Comparison of ENCODE assay signal across 8 cellular contexts in genomic region chrX:71366674-71367256, GRCh38. TPM values are rescaled to one million over a fixed set of nuclear protein-coding genes. Genes with fewer than 3 reads are reported as not detected.
DNase-seq lines count a peak whose midpoint lies in the region; ATAC-seq and TF ChIP-seq lines count a peak whose summit lies in the region.

No MANE protein-coding gene starts in this region.

- H3K4me3 Mint-ChIP-seq in activated naive CD4-positive, alpha-beta T cell treated with anti-CD3 and anti-CD28 coated beads, Interleukin-2, amount 50 U/mL, for 24 hours: peak overlapping the region; percentile 98
- H3K4me3 Mint-ChIP-seq in progenitor cell of endocrine pancreas (ENCODE audit: low read depth): peak overlapping the region; percentile 97

- CTCF ChIA-PET in PC-9 (lab: Charles Lee): interaction anchor here (0.6 kb wide), 2 partner anchors 113 to 1980 kb away, joined by 3 to 4 read pairs; partner anchors contain the start of gene ZMYM3

- BruUV-seq in PC-9 (replicated peaks; lab: Mats Ljungman, UMichigan): no TSS peak

- peak overlapping the region; percentile 94 for H3K9ac ChIP-seq in GM23248

- H3K9me2 ChIP-seq in GM23248 (ENCODE audit: insufficient read depth) (no peaks in the 10 kb centered on the region), PC-9 (ENCODE audit: insufficient read depth) (no peaks in the 10 kb centered on the region)

- H3K36me3 ChIP-seq in GM23248 (ENCODE audit: low read depth) (peaks cover 3% of the 10 kb centered on the region; the same call in 1 of the 2 replicates), PC-9 (ENCODE audit: low read depth) (peaks cover 6% of the 10 kb centered on the region; the same call in 1 of the 2 replicates), heart left ventricle (peaks cover 0 to 33% (median 19%) of the 10 kb centered on the region in 9 donors)

- H3K9me3 Mint-ChIP-seq in activated naive CD4-positive, alpha-beta T cell treated with anti-CD3 and anti-CD28 coated beads, Interleukin-2, amount 50 U/mL, for 24 hours: no peaks in the 10 kb centered on the region
- peaks cover 5% of the 10 kb centered on the region for H3K9me3 Mint-ChIP-seq in progenitor cell of endocrine pancreas (ENCODE audit: low read depth)

- H3K4me3 ChIP-seq in GM23248: peak overlapping the region; percentile 80
- peak overlapping the region; percentile 92 for H3K4me3 ChIP-seq in PC-9
- H3K4me3 ChIP-seq in heart left ventricle: peak overlapping the region; percentile 52 to 93 (median 72)

- H3K27ac Mint-ChIP-seq in activated naive CD4-positive, alpha-beta T cell treated with anti-CD3 and anti-CD28 coated beads, Interleukin-2, amount 50 U/mL, for 24 hours: peak overlapping the region; percentile 97
- H3K27ac Mint-ChIP-seq in progenitor cell of endocrine pancreas: peak overlapping the region; percentile 98

- peak overlapping the region; percentile 38; the same call in 1 of the 2 replicates for H2AFZ ChIP-seq in GM23248
- H2AFZ ChIP-seq in PC-9: peak overlapping the region; percentile 74

- no peaks in the 10 kb centered on the region for H4K20me1 ChIP-seq in GM23248 (ENCODE audit: insufficient read depth)
- peaks cover 5% of the 10 kb centered on the region; the same call in 1 of the 2 replicates for H4K20me1 ChIP-seq in PC-9 (ENCODE audit: insufficient read depth)

- H3K4me1 ChIP-seq in GM23248 (ENCODE audit: insufficient read depth) (peaks cover 7% of the 10 kb centered on the region; the same call in 1 of the 2 replicates), PC-9 (replicated peaks; ENCODE audit: insufficient read depth) (peaks cover 15% of the 10 kb centered on the region), heart left ventricle (peaks cover 0 to 19% (median 10%) of the 10 kb centered on the region in 12 donors)

- H3K79me2 ChIP-seq in GM23248 (ENCODE audit: insufficient read depth) (peaks cover 47% of the 10 kb centered on the region), PC-9 (ENCODE audit: low read depth) (peaks cover 51% of the 10 kb centered on the region)

- peak; percentile 24 for DNase-seq in COLO668 (lab: John Stamatoyannopoulos, UW; ENCODE audit: unreplicated experiment)
- DNase-seq in GM23248: peak; percentile 50
- peak in 1 of 2 experiments; percentile 5 for DNase-seq in PC-9
- DNase-seq in heart left ventricle: peak in 4 of 5 donors; percentile 15 to 39 (median 28)
- DNase-seq in progenitor cell of endocrine pancreas (ENCODE audit: low spot score, unreplicated experiment): peak; percentile 13

- peak overlapping the region; percentile 90 for H3K27ac ChIP-seq in GM23248
- H3K27ac ChIP-seq in PC-9: peak overlapping the region; percentile 81
- peak overlapping the region; percentile 67 to 96 (median 89) for H3K27ac ChIP-seq in heart left ventricle

- H3K27me3 ChIP-seq in GM23248 (replicated peaks; ENCODE audit: insufficient read depth) (no peaks in the 10 kb centered on the region), PC-9 (ENCODE audit: insufficient read depth, low read depth) (no peaks in the 10 kb centered on the region), heart left ventricle (no peaks in the 10 kb centered on the region)

- H3K4me2 ChIP-seq in GM23248 (ENCODE audit: unreplicated experiment): peak overlapping the region; percentile 93
- peak overlapping the region; percentile 94 for H3K4me2 ChIP-seq in PC-9

- POLR2A ChIA-PET in PC-9 (lab: Charles Lee; ENCODE audit: unreplicated experiment): interaction anchor here (0.6 to 1.0 kb wide), 5 partner anchors 20 to 225 kb away, joined by 4 to 11 read pairs (median 6); no protein-coding TSS in a partner anchor

- no peaks in the 10 kb centered on the region for H3K27me3 Mint-ChIP-seq in activated naive CD4-positive, alpha-beta T cell treated with anti-CD3 and anti-CD28 coated beads, Interleukin-2, amount 50 U/mL, for 24 hours
- no peaks in the 10 kb centered on the region for H3K27me3 Mint-ChIP-seq in progenitor cell of endocrine pancreas

- peaks cover 35% of the 10 kb centered on the region for H3K4me1 Mint-ChIP-seq in activated naive CD4-positive, alpha-beta T cell treated with anti-CD3 and anti-CD28 coated beads, Interleukin-2, amount 50 U/mL, for 24 hours
- H3K4me1 Mint-ChIP-seq in progenitor cell of endocrine pancreas (ENCODE audit: low read depth): peaks cover 6% of the 10 kb centered on the region

- no peak for TF ChIP-seq POLR2A in heart left ventricle (IDR thresholded peaks at IDR 0.05)

- in situ Hi-C loops in GM23248 (cut with MboI): no loop called here

- no peaks in the 10 kb centered on the region for H3K9me3 ChIP-seq in GM23248 (ENCODE audit: low read depth)
- no peaks in the 10 kb centered on the region for H3K9me3 ChIP-seq in PC-9 (ENCODE audit: insufficient read depth, low read depth)
- peaks cover 0 to 9% (median 0%) of the 10 kb centered on the region in 12 donors for H3K9me3 ChIP-seq in heart left ventricle

- intact Hi-C loops in PC-9 (cut with micrococcal nuclease; ENCODE audit: unreplicated experiment): loop anchor here (1.0 kb wide), 1 partner anchor 112 kb away; the partner anchor contains the start of gene ZMYM3
- intact Hi-C loops in heart left ventricle (cut with DNase I): loop anchor here in 5 of 10 donors (10.0 kb wide), 2 partner anchors 82 to 112 kb away; partner anchors contain the start of genes ZMYM3 (in 4 of the 5) and NONO (in 2 of the 5)

- H3F3A ChIP-seq in GM23248 (ENCODE audit: insufficient read depth) (0 out of 2 replicates have a peak, but pooled peaks cover 4% of the 10 kb centered on the region), PC-9 (ENCODE audit: insufficient read depth, low read depth) (peaks cover 5% of the 10 kb centered on the region; the same call in 1 of the 2 replicates)

- H3K36me3 Mint-ChIP-seq in activated naive CD4-positive, alpha-beta T cell treated with anti-CD3 and anti-CD28 coated beads, Interleukin-2, amount 50 U/mL, for 24 hours: peaks cover 11% of the 10 kb centered on the region
- peaks cover 6% of the 10 kb centered on the region for H3K36me3 Mint-ChIP-seq in progenitor cell of endocrine pancreas (ENCODE audit: insufficient read depth)

- no peak for TF ChIP-seq CTCF in PC-9 (conservative IDR thresholded peaks at IDR 0.05)
- no peak for TF ChIP-seq CTCF in heart left ventricle (IDR thresholded peaks at IDR 0.05)
- TF ChIP-seq CTCF in progenitor cell of endocrine pancreas (IDR thresholded peaks at IDR 0.05; ENCODE audit: unreplicated experiment): no peak

- WGBS in GM23248 (ENCODE audit: low coverage in 1 of 2, low lambda C conversion rate in 2 of 2, missing lambda C conversion rate in 2 of 2), 2 experiments: 1 to 2% methylated on average over 26 to 34 of the region's 36 CpGs
- WGBS in heart left ventricle, 4 donors: 0 to 40% (median 18%) methylated on average over 34 to 36 of the region's 36 CpGs

- ATAC-seq in heart left ventricle (peak in 3 of 4 donors; percentile 8 to 22 (median 21)), HG03520 (IDR thresholded peaks at IDR 0.05; ENCODE audit: unreplicated experiment) (no peak), HG02885 (IDR thresholded peaks at IDR 0.05; ENCODE audit: poor library complexity, unreplicated experiment) (no peak)

RNA-seq across cellular contexts. Expression of gene TAF1, which starts 0.6 kb away (rescaled TPM):
- 12.4 and 12.5 TPM in 2 replicates for total RNA-seq in GM23248 (2014; rRNA removed; shearing (Covaris generic))
- polyA plus RNA-seq in GM23248 (2016; fragmentation: Nextera tagmentation; extraction: Ambion mirVana): 4.7 and 5.3 TPM in 2 replicates
- 45.9 and 49.6 TPM in 2 replicates for total RNA-seq in PC-9 (2021)
- 10 to 100 TPM; 14.3 to 27.8 (median 20.8) TPM for total RNA-seq in heart left ventricle
- polyA plus RNA-seq in heart left ventricle: 10 to 100 TPM in 1 of 2 donors, 1 to 10 TPM in 1; 8.8 to 14.0 TPM
- total RNA-seq in progenitor cell of endocrine pancreas: 34.6 and 38.6 TPM in 2 replicates

Comparison
In these comparisons a context has a peak if more than half of its experiments do, and no peak if none do; other contexts are left out.
1. ATAC-seq: peak in heart left ventricle (3 of 4); none in HG03520 (single experiment) and HG02885 (single experiment).
2. Peak in every context shown above with its lines, with median percentiles within 50 percentile points of each other: H3K27ac ChIP-seq and H3K4me3 ChIP-seq.